Comparison of ENCODE assay signal across 11 cellular contexts in genomic region chr17:17018612-17019429, GRCh38. TPM values are rescaled to one million over a fixed set of nuclear protein-coding genes. Genes with fewer than 3 reads are reported as not detected.
DNase-seq lines count a peak whose midpoint lies in the region; ATAC-seq, FAIRE-seq and TF ChIP-seq lines count a peak whose summit lies in the region.
"Had no signal": no experiment of that assay in that cellular context is flagged by ENCODE, and none has a peak within 500 bp of the region (broad histone marks: within the 10 kb centered on the region; RNA-seq: fewer than 3 reads in every experiment).

No MANE protein-coding gene starts in this region.

- peak; percentile 4 for DNase-seq in DMS79 treated with DMSO at 0.1 percent for 48 hours (lab: John Stamatoyannopoulos, UW)
- DNase-seq in DMS79 (lab: John Stamatoyannopoulos, UW), result no peak
- peak; percentile 91 for DNase-seq in LNCaP clone FGC (ENCODE audit: low read depth)
- DNase-seq in epithelial cell of esophagus (ENCODE audit: low read depth), result peak; percentile 67
- no peak for DNase-seq in GM12891 (ENCODE audit: insufficient read length, low spot score)
- DNase-seq: activated CD8-positive, alpha-beta memory T cell treated with anti-CD3 and anti-CD28 coated beads, Interleukin-2, amount 50 U/mL, for 4 hours; NCI-H1092; T-helper 9 cell had no signal

- no peaks in the 10 kb centered on the region for H3K27me3 ChIP-seq in parathyroid adenoma (ENCODE audit: control insufficient read depth, insufficient read depth, low read length)

- FAIRE-seq in GM12891 (lab: Jason Lieb, UNC), result no peak

- peak overlapping the region; percentile 84 for H3K27ac ChIP-seq in parathyroid adenoma

- no peak for TF ChIP-seq POLR2A in GM12891 (IDR thresholded peaks at IDR 0.05; ENCODE audit: low read depth, low read length)

- H2AFZ ChIP-seq in parathyroid adenoma, result peak overlapping the region; percentile 77

- no peaks in the 10 kb centered on the region for H3K9me3 ChIP-seq in parathyroid adenoma (ENCODE audit: control insufficient read depth, low read length)

- no peak overlapping the region for H3K9ac ChIP-seq in parathyroid adenoma

- no peaks in the 10 kb centered on the region for H3K79me2 ChIP-seq in parathyroid adenoma

- H3K36me3 ChIP-seq in parathyroid adenoma (ENCODE audit: control insufficient read depth, insufficient read depth, low read length), result no peaks in the 10 kb centered on the region

- TF ChIP-seq CTCF in LNCaP clone FGC (IDR thresholded peaks at IDR 0.05; ENCODE audit: control insufficient read depth, extremely low read depth, insufficient read depth) (no peak), epithelial cell of esophagus (IDR thresholded peaks at IDR 0.05; ENCODE audit: insufficient read depth, low read depth, low read length, missing control alignments) (no peak), parathyroid adenoma (IDR thresholded peaks at IDR 0.05) (no peak)

- peak overlapping the region; percentile 23 for H3K4me2 ChIP-seq in parathyroid adenoma (ENCODE audit: low read length)

- no peak overlapping the region for H3K4me3 ChIP-seq in LNCaP clone FGC (ENCODE audit: low read depth, low read length)
- H3K4me3 ChIP-seq in epithelial cell of esophagus (ENCODE audit: low read length), result no peak overlapping the region
- no peak overlapping the region for H3K4me3 ChIP-seq in parathyroid adenoma (ENCODE audit: low read depth, low read length)

- peaks cover 29% of the 10 kb centered on the region for H3K4me1 ChIP-seq in parathyroid adenoma

- no peak for ATAC-seq in GM21423 (IDR thresholded peaks at IDR 0.05; ENCODE audit: unreplicated experiment)
- no peak for ATAC-seq in GM18867 (IDR thresholded peaks at IDR 0.05; ENCODE audit: unreplicated experiment)

TF ChIP-seq in GM12891, 5 proteins besides CTCF, POLR2A, EP300 and RAD21:
- TF ChIP-seq POLR2AphosphoS5 (IDR thresholded peaks at IDR 0.05; ENCODE audit: low read depth, low read length) (no peak), TAF1 (IDR thresholded peaks at IDR 0.05; ENCODE audit: low read depth, low read length) (no peak), PAX5 (IDR thresholded peaks at IDR 0.05; ENCODE audit: insufficient read depth, low read length, severe bottlenecking) (no peak), POU2F2 (IDR thresholded peaks at IDR 0.05; ENCODE audit: low read depth, low read length) (no peak), SPI1 (IDR thresholded peaks at IDR 0.05; ENCODE audit: low read depth, low read length) (no peak)

RNA-seq across cellular contexts. Expression of gene MPRIP, which starts 23.4 kb away (rescaled TPM):
- 68.5 TPM for polyA plus RNA-seq in GM12891 (2012; ENCODE audit: low read depth, missing spikeins)

RNA-seq across cellular contexts. Expression of gene TNFRSF13B, which starts 46.9 kb away (rescaled TPM):
- polyA plus RNA-seq in GM12891 (2012; ENCODE audit: low read depth, missing spikeins), result 125 TPM

Comparison
In these comparisons a context has a peak if more than half of its experiments do, and no peak if none do; other contexts are left out.
1. DNase-seq: peak in DMS79 treated with DMSO at 0.1 percent for 48 hours (single experiment), LNCaP clone FGC (single experiment) and epithelial cell of esophagus (single experiment); none in DMS79 (single experiment) and GM12891 (single experiment).